ENCODE assay signal across 1 cellular context in genomic region chr17:3513305-3514035, GRCh38.
TF ChIP-seq lines count a peak whose summit lies in the region.

No MANE protein-coding gene starts in this region.

TF ChIP-seq in IMR-90, 13 proteins besides CTCF, POLR2A, EP300 and RAD21:
- no peak for TF ChIP-seq MAZ (IDR thresholded peaks at IDR 0.05; ENCODE audit: borderline replicate concordance, low read depth, low read length)
- no peak for TF ChIP-seq RCOR1 (IDR thresholded peaks at IDR 0.05; ENCODE audit: insufficient replicate concordance, low read length)
- no peak for TF ChIP-seq MAFK (IDR thresholded peaks at IDR 0.05; ENCODE audit: low read depth, low read length)
- TF ChIP-seq CEBPB (IDR thresholded peaks at IDR 0.05; ENCODE audit: low read depth, low read length), result no peak
- TF ChIP-seq BHLHE40 (IDR thresholded peaks at IDR 0.05; ENCODE audit: low read depth, low read length), result no peak
- TF ChIP-seq, protein P1, sequence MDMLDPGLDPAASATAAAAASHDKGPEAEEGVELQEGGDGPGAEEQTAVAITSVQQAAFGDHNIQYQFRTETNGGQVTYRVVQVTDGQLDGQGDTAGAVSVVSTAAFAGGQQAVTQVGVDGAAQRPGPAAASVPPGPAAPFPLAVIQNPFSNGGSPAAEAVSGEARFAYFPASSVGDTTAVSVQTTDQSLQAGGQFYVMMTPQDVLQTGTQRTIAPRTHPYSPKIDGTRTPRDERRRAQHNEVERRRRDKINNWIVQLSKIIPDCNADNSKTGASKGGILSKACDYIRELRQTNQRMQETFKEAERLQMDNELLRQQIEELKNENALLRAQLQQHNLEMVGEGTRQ (IDR thresholded peaks at IDR 0.05; ENCODE audit: low read depth, low read length), result no peak
- no peak for TF ChIP-seq CHD1 (IDR thresholded peaks at IDR 0.05; ENCODE audit: low read depth, low read length)
- no peak for TF ChIP-seq ELK1 (IDR thresholded peaks at IDR 0.05; ENCODE audit: borderline replicate concordance, low read depth, low read length)
- no peak for TF ChIP-seq NFE2L2 (IDR thresholded peaks at IDR 0.05; ENCODE audit: low read depth, low read length)
- no peak for TF ChIP-seq RFX5 (IDR thresholded peaks at IDR 0.05; ENCODE audit: low read depth, low read length)
- no peak for TF ChIP-seq FOS (IDR thresholded peaks at IDR 0.05; ENCODE audit: low read depth, low read length)
- no peak for TF ChIP-seq SMC3 (IDR thresholded peaks at IDR 0.05; ENCODE audit: low read depth, low read length)
- TF ChIP-seq MXI1 (IDR thresholded peaks at IDR 0.05; ENCODE audit: borderline replicate concordance, low read depth, low read length), result no peak
TF ChIP-seq in IMR-90: peak in this region for 0.
